ENCODE assay signal across 8 cellular contexts in the genomic region with DNA sequence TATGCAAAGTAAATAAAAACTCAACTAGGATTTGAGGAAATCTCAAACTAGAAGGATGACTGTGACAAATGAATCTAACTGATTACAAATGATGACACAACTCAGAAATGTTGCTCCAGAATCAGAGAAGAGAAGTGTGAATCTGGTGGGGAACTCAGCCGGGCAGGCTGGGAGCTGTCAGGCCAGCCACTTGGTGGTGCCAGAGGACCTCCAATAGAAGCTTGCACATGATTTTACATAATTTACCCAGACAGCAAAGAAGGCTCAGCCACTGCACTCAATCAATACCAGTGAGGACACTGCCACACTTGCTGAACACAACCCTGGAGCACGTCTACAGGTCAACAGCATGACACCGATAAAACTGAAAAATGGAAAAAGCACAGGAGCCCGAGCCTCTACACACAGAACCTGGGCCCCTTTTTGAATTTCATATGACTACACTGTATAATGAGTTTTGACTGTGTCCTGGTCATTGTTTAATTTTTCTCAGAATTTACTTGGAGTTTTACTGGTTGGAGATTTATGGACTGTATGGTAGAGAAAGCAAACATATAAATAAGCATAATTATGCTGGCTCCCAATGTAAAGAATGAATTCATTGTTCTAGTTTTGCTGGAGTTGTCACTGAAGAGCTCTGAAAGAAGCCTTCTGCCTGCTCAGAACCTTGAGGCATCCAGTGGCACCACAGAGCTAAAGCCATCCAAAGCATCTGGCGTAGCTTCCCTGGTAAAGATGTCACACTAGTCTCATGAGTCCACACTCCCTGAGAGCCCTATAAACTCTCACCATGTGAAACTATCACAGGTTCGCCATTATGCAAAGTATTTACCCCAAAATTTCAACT.
DNase-seq lines count a peak whose midpoint lies in the region; ATAC-seq, FAIRE-seq and TF ChIP-seq lines count a peak whose summit lies in the region.

No MANE protein-coding gene starts in this region.

- no peaks in the 10 kb centered on the region for H3K9me3 ChIP-seq in H1 (ENCODE audit: insufficient read depth in 2 of 2, low read depth in 1 of 2, low read length in 1 of 2)

- H2BK12ac ChIP-seq in H1 (ENCODE audit: low read depth, low read length) = peak overlapping the region; percentile 33; the same call in 1 of the 2 replicates

- TF ChIP-seq RAD21 in H1 (IDR thresholded peaks at IDR 0.05 in 1 of 2, conservative IDR thresholded peaks at IDR 0.05 in 1 of 2; ENCODE audit: low read depth in 2 of 2, low read length in 2 of 2) = peak; percentile 96 to 98

- no peak for TF ChIP-seq EP300 in H1 (IDR thresholded peaks at IDR 0.05; ENCODE audit: borderline replicate concordance in 1 of 2, low read depth in 2 of 2, low read length in 2 of 2)

- no peak overlapping the region for H3K18ac ChIP-seq in H1 (ENCODE audit: extremely low read depth, low read length)

- H2BK120ac ChIP-seq in H1 (replicated peaks; ENCODE audit: low read depth, low read length) = no peak overlapping the region

- H3K4ac ChIP-seq in H1 (replicated peaks; ENCODE audit: insufficient read length, low read depth, low read length) = no peak overlapping the region

- H4K91ac ChIP-seq in H1 (replicated peaks; ENCODE audit: insufficient read length, low read length) = no peak overlapping the region

- no peaks in the 10 kb centered on the region for H3K4me1 ChIP-seq in H1 (replicated peaks in 1 of 4; ENCODE audit: control insufficient read depth in 3 of 4, insufficient read depth in 4 of 4, low read length in 3 of 4)

- no peak overlapping the region for H2BK20ac ChIP-seq in H1 (ENCODE audit: low read length)

- H3K4me3 ChIP-seq in WI38 (ENCODE audit: low read depth, low read length) (no peak overlapping the region), H1 (ENCODE audit: extremely low read depth in 1 of 4, insufficient read depth in 2 of 4, low read depth in 3 of 4, low read length in 4 of 4) (no peak overlapping the region)

- no peaks in the 10 kb centered on the region for H3K79me1 ChIP-seq in H1 (ENCODE audit: low read depth, low read length)

- no peak overlapping the region for H3K14ac ChIP-seq in H1 (ENCODE audit: insufficient read length)

- no peak overlapping the region for H4K8ac ChIP-seq in H1 (ENCODE audit: extremely low read depth, insufficient read depth, low read length)

- H3K27ac Mint-ChIP-seq in memory B cell = no peak overlapping the region
- H3K27ac Mint-ChIP-seq in stimulated activated memory B cell treated with anti-CD40 and anti-IgM and Interleukin-4, amounts not matched to agents 10 μg/mL and 1 μg/mL and 100 μg/mL, for 72 hours = no peak overlapping the region

- no peak for DNase-seq in Right ventricle myocardium inferior (ENCODE audit: missing footprints)
- DNase-seq in cardiac septum (ENCODE audit: low spot score) = no peak
- DNase-seq in NCI-H2171 (lab: John Stamatoyannopoulos, UW) = peak; percentile 24
- peak; percentile 25 to 67 for DNase-seq in H1 (ENCODE audit: low read depth in 1 of 2, low spot score in 2 of 2)
- peak; percentile 21 to 26 for DNase-seq in memory B cell (ENCODE audit: low spot score in 2 of 2)

- H3K4me3 Mint-ChIP-seq in memory B cell = no peak overlapping the region
- H3K4me3 Mint-ChIP-seq in stimulated activated memory B cell treated with anti-CD40 and anti-IgM and Interleukin-4, amounts not matched to agents 10 μg/mL and 1 μg/mL and 100 μg/mL, for 72 hours = no peak overlapping the region

- no peak for TF ChIP-seq POLR2A in H1 (IDR thresholded peaks at IDR 0.05; ENCODE audit: control extremely low read depth in 1 of 2, low read depth in 2 of 2, low read length in 2 of 2)

- peak; percentile 91 for FAIRE-seq in H1 (lab: Jason Lieb, UNC)

- H3K27ac ChIP-seq in H1 (ENCODE audit: low read depth, low read length) = no peak overlapping the region

- H3K9ac ChIP-seq in H1 (replicated peaks in 1 of 4; ENCODE audit: extremely low read depth in 1 of 4, low read depth in 3 of 4, low read length in 3 of 4) = no peak overlapping the region

- H3K36me3 ChIP-seq in H1 (ENCODE audit: control insufficient read depth in 2 of 4, insufficient read depth in 4 of 4, low read length in 3 of 4) = no peaks in the 10 kb centered on the region

- H3K23me2 ChIP-seq in H1 (ENCODE audit: low read depth, low read length) = no peaks in the 10 kb centered on the region; the same call in 1 of the 2 replicates

- H3K56ac ChIP-seq in H1 (replicated peaks; ENCODE audit: insufficient read length, low read depth, low read length) = no peak overlapping the region

- POLR2A ChIA-PET in H1 (lab: Charles Lee; ENCODE audit: partially characterized antibody) = interaction anchor here (1.1 kb wide), 1 partner anchor 10 kb away, joined by 3 read pairs; no protein-coding TSS in a partner anchor

- no peak overlapping the region for H3K23ac ChIP-seq in H1 (ENCODE audit: insufficient read length)

- no peaks in the 10 kb centered on the region for H3K27me3 ChIP-seq in H1 (replicated peaks in 1 of 4; ENCODE audit: control insufficient read depth in 3 of 4, extremely low read depth in 1 of 4, insufficient read depth in 3 of 4, low read length in 3 of 4)

- H2BK5ac ChIP-seq in H1 (ENCODE audit: low read depth, low read length) = no peak overlapping the region

- H4K20me1 ChIP-seq in H1 (replicated peaks in 1 of 2; ENCODE audit: control insufficient read depth in 1 of 2, insufficient read depth in 2 of 2, low read length in 2 of 2) = no peaks in the 10 kb centered on the region

- no peak overlapping the region for H2AK5ac ChIP-seq in H1 (ENCODE audit: low read depth, low read length)

- ATAC-seq in Right ventricle myocardium inferior (peak; percentile 81), HG02943 (IDR thresholded peaks at IDR 0.05; ENCODE audit: low read depth, unreplicated experiment) (peak; percentile 76), memory B cell (ENCODE audit: low read depth) (peak; percentile 56)
- peak; percentile 74 for ATAC-seq in stimulated activated memory B cell treated with anti-CD40 and anti-IgM and Interleukin-4, amounts not matched to agents 10 μg/mL and 1 μg/mL and 100 μg/mL, for 72 hours

- TF ChIP-seq CTCF in WI38 (IDR thresholded peaks at IDR 0.05; ENCODE audit: low read depth, low read length) = peak; percentile 91
- peak; percentile 81 to 91 (median 88) for TF ChIP-seq CTCF in H1 (IDR thresholded peaks at IDR 0.05; ENCODE audit: control extremely low read depth in 1 of 3, insufficient read depth in 1 of 3, low read depth in 1 of 3, low read length in 3 of 3)

- no peaks in the 10 kb centered on the region for H3K4me1 Mint-ChIP-seq in memory B cell
- no peaks in the 10 kb centered on the region for H3K4me1 Mint-ChIP-seq in stimulated activated memory B cell treated with anti-CD40 and anti-IgM and Interleukin-4, amounts not matched to agents 10 μg/mL and 1 μg/mL and 100 μg/mL, for 72 hours

- no peak overlapping the region for H2AFZ ChIP-seq in H1 (ENCODE audit: low read length)

- H3K79me2 ChIP-seq in H1 (ENCODE audit: control insufficient read depth in 1 of 2, insufficient read depth in 2 of 2, low read length in 2 of 2) = no peaks in the 10 kb centered on the region

- H3K27me3 Mint-ChIP-seq in memory B cell = peaks cover 12% of the 10 kb centered on the region
- H3K27me3 Mint-ChIP-seq in stimulated activated memory B cell treated with anti-CD40 and anti-IgM and Interleukin-4, amounts not matched to agents 10 μg/mL and 1 μg/mL and 100 μg/mL, for 72 hours = peaks cover 20% of the 10 kb centered on the region

- intact Hi-C loops in Right ventricle myocardium inferior (cut with DNase I) = loop anchor here (5.0 to 10.0 kb wide), 2 partner anchors 565 to 1578 kb away; no protein-coding TSS in a partner anchor
- intact Hi-C loops in cardiac septum (cut with DNase I) = loop anchor here (10.0 kb wide), 1 partner anchor 568 kb away; no protein-coding TSS in a partner anchor

- H3K9me3 Mint-ChIP-seq in memory B cell = no peaks in the 10 kb centered on the region
- no peaks in the 10 kb centered on the region for H3K9me3 Mint-ChIP-seq in stimulated activated memory B cell treated with anti-CD40 and anti-IgM and Interleukin-4, amounts not matched to agents 10 μg/mL and 1 μg/mL and 100 μg/mL, for 72 hours

- CTCF ChIA-PET in H1 (lab: Charles Lee; ENCODE audit: partially characterized antibody) = interaction anchor here (0.7 to 2.2 kb wide), 18 partner anchors 9 to 760 kb away, joined by 3 to 13 read pairs (median 3); no protein-coding TSS in a partner anchor

- no peak overlapping the region for H3K4me2 ChIP-seq in H1 (ENCODE audit: insufficient read depth in 1 of 2, low read depth in 2 of 2, low read length in 2 of 2)

- H3K36me3 Mint-ChIP-seq in memory B cell = no peaks in the 10 kb centered on the region
- H3K36me3 Mint-ChIP-seq in stimulated activated memory B cell treated with anti-CD40 and anti-IgM and Interleukin-4, amounts not matched to agents 10 μg/mL and 1 μg/mL and 100 μg/mL, for 72 hours = no peaks in the 10 kb centered on the region

- no peak overlapping the region for H2BK15ac ChIP-seq in H1 (ENCODE audit: low read length)

- H4K5ac ChIP-seq in H1 (ENCODE audit: insufficient read length, low read depth, low read length) = no peak overlapping the region

- WGBS in H1 (ENCODE audit: extremely low coverage in 1 of 2, insufficient coverage in 1 of 2, insufficient read length in 1 of 2, insufficient replicate concordance in 2 of 2, low coverage in 1 of 2, low lambda C conversion rate in 2 of 2, missing lambda C conversion rate in 1 of 2), 2 experiments = 73% methylated on average over 6 of the region's 6 CpGs; no CpG with 5 or more reads in 1 of the 2 experiments

TF ChIP-seq in H1, 55 proteins besides CTCF, POLR2A, EP300 and RAD21:
- TF ChIP-seq CEBPB (IDR thresholded peaks at IDR 0.05; ENCODE audit: low read depth, low read length) (peak; percentile 46; the same call in 1 of the 2 replicates), SUZ12 (IDR thresholded peaks at IDR 0.05; ENCODE audit: low read length) (no peak)

Comparison
In these comparisons a context has a peak if more than half of its experiments do, and no peak if none do; other contexts are left out.
1. DNase-seq: peak in NCI-H2171 (single experiment), H1 (2 of 2) and memory B cell (2 of 2); none in Right ventricle myocardium inferior (single experiment) and cardiac septum (single experiment).
2. Peak in every context shown above with its lines, with median percentiles within 50 percentile points of each other: ATAC-seq.